ENCODE assay signal across 24 cellular contexts in genomic region chr7:84663224-84663623, GRCh38.
DNase-seq lines count a peak whose midpoint lies in the region; ATAC-seq and TF ChIP-seq lines count a peak whose summit lies in the region.
"Had no signal": no experiment of that assay in that cellular context is flagged by ENCODE, and none has a peak within 500 bp of the region (broad histone marks: within the 10 kb centered on the region; RNA-seq: fewer than 3 reads in every experiment).

No MANE protein-coding gene starts in this region.

- no peaks in the 10 kb centered on the region; the same call in 1 of the 2 replicates for H3K9me2 ChIP-seq in MM.1S (replicated peaks; ENCODE audit: insufficient read depth, low read length)

- H3K36me3 Mint-ChIP-seq in osteocyte (ENCODE audit: unreplicated experiment) = no peaks in the 10 kb centered on the region

- no peak for TF ChIP-seq CTCF in MM.1S (IDR thresholded peaks at IDR 0.05; ENCODE audit: low read length)
- TF ChIP-seq CTCF in choroid plexus epithelial cell (conservative IDR thresholded peaks at IDR 0.05; ENCODE audit: low read depth, low read length) = no peak
- no peak for TF ChIP-seq CTCF in osteocyte (IDR thresholded peaks at IDR 0.05)

- no peaks in the 10 kb centered on the region for H3K79me2 ChIP-seq in MM.1S (ENCODE audit: low read length)

- H3K27me3 ChIP-seq in MM.1S (replicated peaks; ENCODE audit: insufficient read depth, low read length) = no peaks in the 10 kb centered on the region
- H3K27me3 ChIP-seq: MG63, neutrophil had no signal

- ATAC-seq in HG03280 (IDR thresholded peaks at IDR 0.05; ENCODE audit: unreplicated experiment) (no peak), HG02870 (IDR thresholded peaks at IDR 0.05; ENCODE audit: unreplicated experiment) (no peak)
- ATAC-seq: activated T-cell treated with anti-CD3 and anti-CD28 coated beads, Interleukin-2, amount 50 U/mL, for 72 hours; K562; left cardiac atrium had no signal

- DNase-seq in EH (ENCODE audit: low read depth) (peak; percentile 15), MM.1S (no peak), choroid plexus epithelial cell (ENCODE audit: low read depth) (peak; percentile 33), osteocyte (ENCODE audit: extremely low spot score, unreplicated experiment) (no peak), NCI-H2196 (lab: John Stamatoyannopoulos, UW; ENCODE audit: unreplicated experiment) (no peak), NCI-H526 (lab: John Stamatoyannopoulos, UW) (no peak)
- DNase-seq: ACHN; activated CD4-positive, alpha-beta T cell treated with anti-CD3 and anti-CD28 coated beads for 48 hours; activated naive CD4-positive, alpha-beta T cell treated with anti-CD3 and anti-CD28 coated beads for 36 hours; activated T-cell treated with anti-CD3 and anti-CD28 coated beads, Interleukin-2, amount 50 U/mL, for 72 hours; dermis blood vessel endothelial cell; left cardiac atrium; mammary epithelial cell; MG63; NCI-H1417 treated with DMSO at 0.1 percent for 48 hours; NCI-H2081 treated with DMSO at 0.1 percent for 48 hours; NCI-H446 treated with DMSO at 0.1 percent for 48 hours; small intestine; substantia nigra had no signal

- peak overlapping the region; percentile 12 for H2AFZ ChIP-seq in MM.1S (ENCODE audit: low read length)

- no peak overlapping the region for H3K4me3 Mint-ChIP-seq in osteocyte (ENCODE audit: unreplicated experiment)
- H3K4me3 Mint-ChIP-seq: activated naive CD4-positive, alpha-beta T cell treated with anti-CD3 and anti-CD28 coated beads for 36 hours; activated T-cell treated with anti-CD3 and anti-CD28 coated beads, Interleukin-2, amount 50 U/mL, for 72 hours had no signal

- H3K9me3 Mint-ChIP-seq in osteocyte (ENCODE audit: unreplicated experiment) = no peaks in the 10 kb centered on the region
- H3K9me3 Mint-ChIP-seq: activated naive CD4-positive, alpha-beta T cell treated with anti-CD3 and anti-CD28 coated beads for 36 hours; activated T-cell treated with anti-CD3 and anti-CD28 coated beads, Interleukin-2, amount 50 U/mL, for 72 hours had no signal

- H3K27ac ChIP-seq in MM.1S (ENCODE audit: low read length) = no peak overlapping the region
- H3K27ac ChIP-seq: neutrophil, RWPE1 had no signal

- 0 out of 2 replicates have a peak overlapping the region, but pooled peaks have one; percentile 23 for H3K4me2 ChIP-seq in MM.1S (ENCODE audit: low read depth, low read length)

- no peaks in the 10 kb centered on the region for H3K36me3 ChIP-seq in MM.1S (replicated peaks; ENCODE audit: insufficient read depth, low read length)
- H3K36me3 ChIP-seq: MG63, neutrophil had no signal

- H3K27ac Mint-ChIP-seq in osteocyte (ENCODE audit: unreplicated experiment) = peak overlapping the region; percentile 33
- H3K27ac Mint-ChIP-seq: activated naive CD4-positive, alpha-beta T cell treated with anti-CD3 and anti-CD28 coated beads for 36 hours; activated T-cell treated with anti-CD3 and anti-CD28 coated beads, Interleukin-2, amount 50 U/mL, for 72 hours had no signal

- no peaks in the 10 kb centered on the region for H3K9me3 ChIP-seq in MM.1S (replicated peaks; ENCODE audit: insufficient read depth, low read length)
- H3K9me3 ChIP-seq: MG63, neutrophil had no signal

- H3K27me3 Mint-ChIP-seq in osteocyte (ENCODE audit: unreplicated experiment) = no peaks in the 10 kb centered on the region

- H3F3A ChIP-seq in MM.1S (ENCODE audit: insufficient read depth, low read length) = no peaks in the 10 kb centered on the region

- no peaks in the 10 kb centered on the region for H4K20me1 ChIP-seq in MM.1S (ENCODE audit: insufficient read depth, low read length)

- H3K4me1 ChIP-seq in MM.1S (ENCODE audit: low read length) = 0 out of 2 replicates have a peak, but pooled peaks cover 4% of the 10 kb centered on the region

- peaks cover 21% of the 10 kb centered on the region for H3K4me1 Mint-ChIP-seq in osteocyte (ENCODE audit: unreplicated experiment)

- no peak overlapping the region for H3K4me3 ChIP-seq in MM.1S (ENCODE audit: low read length)
- H3K4me3 ChIP-seq in choroid plexus epithelial cell (ENCODE audit: low read depth, low read length) = peak overlapping the region; percentile 7
- H3K4me3 ChIP-seq: K562, MG63 had no signal

- H3K9ac ChIP-seq in MM.1S (ENCODE audit: low read length) = no peak overlapping the region

Comparison
In these comparisons a context has a peak if more than half of its experiments do, and no peak if none do; other contexts are left out.
1. DNase-seq: peak in EH (single experiment) and choroid plexus epithelial cell (single experiment); none in MM.1S (single experiment), osteocyte (single experiment), NCI-H2196 (single experiment) and NCI-H526 (0 of 2).